In the genomic region with DNA sequence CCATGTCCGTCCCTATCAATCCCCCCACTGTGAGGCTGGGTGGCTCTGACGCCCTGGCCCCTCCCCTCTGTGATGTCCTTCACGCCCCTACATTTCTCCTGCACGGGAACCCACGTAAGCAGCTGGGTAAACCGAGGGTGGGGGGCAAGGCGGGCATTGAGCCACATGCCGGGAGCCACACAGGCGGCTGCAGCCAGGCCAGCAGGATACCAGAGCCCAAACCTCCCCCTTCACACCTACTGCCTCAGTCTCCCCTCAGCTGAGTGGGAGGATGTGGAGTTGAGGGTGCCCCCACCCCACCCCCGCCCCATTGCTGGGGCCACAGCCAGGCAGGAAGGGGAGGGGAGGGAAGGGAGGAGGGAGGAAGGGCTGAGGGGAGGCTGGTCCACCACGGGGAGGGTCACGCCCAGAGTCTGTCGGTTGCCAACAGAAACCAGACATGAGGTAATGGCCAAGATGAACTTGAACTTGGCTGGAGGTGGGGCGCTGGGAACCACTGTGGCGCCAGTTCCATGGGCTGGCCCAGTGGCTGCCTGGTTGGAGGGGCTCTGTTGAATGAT, we compare ENCODE assay signal across 1 cellular context.
TF ChIP-seq lines count a peak whose summit lies in the region.

No MANE protein-coding gene starts in this region.

TF ChIP-seq in HepG2, 621 proteins besides CTCF, POLR2A, EP300 and RAD21:
- TF ChIP-seq RARA (CRISPR knock-in tag; IDR thresholded peaks at IDR 0.05) = 0 out of 2 replicates have a peak, but pooled peaks have one; percentile 37
- no peak for TF ChIP-seq ATF7-NPFF (CRISPR knock-in tag; IDR thresholded peaks at IDR 0.05; ENCODE audit: low read depth)
- TF ChIP-seq, protein P1, sequence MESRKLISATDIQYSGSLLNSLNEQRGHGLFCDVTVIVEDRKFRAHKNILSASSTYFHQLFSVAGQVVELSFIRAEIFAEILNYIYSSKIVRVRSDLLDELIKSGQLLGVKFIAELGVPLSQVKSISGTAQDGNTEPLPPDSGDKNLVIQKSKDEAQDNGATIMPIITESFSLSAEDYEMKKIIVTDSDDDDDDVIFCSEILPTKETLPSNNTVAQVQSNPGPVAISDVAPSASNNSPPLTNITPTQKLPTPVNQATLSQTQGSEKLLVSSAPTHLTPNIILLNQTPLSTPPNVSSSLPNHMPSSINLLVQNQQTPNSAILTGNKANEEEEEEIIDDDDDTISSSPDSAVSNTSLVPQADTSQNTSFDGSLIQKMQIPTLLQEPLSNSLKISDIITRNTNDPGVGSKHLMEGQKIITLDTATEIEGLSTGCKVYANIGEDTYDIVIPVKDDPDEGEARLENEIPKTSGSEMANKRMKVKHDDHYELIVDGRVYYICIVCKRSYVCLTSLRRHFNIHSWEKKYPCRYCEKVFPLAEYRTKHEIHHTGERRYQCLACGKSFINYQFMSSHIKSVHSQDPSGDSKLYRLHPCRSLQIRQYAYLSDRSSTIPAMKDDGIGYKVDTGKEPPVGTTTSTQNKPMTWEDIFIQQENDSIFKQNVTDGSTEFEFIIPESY (CRISPR knock-in tag; IDR thresholded peaks at IDR 0.05) = peak; percentile 93
- peak; percentile 93 for TF ChIP-seq SKI (IDR thresholded peaks at IDR 0.05; ENCODE audit: partially characterized antibody)
- TF ChIP-seq, protein P2, sequence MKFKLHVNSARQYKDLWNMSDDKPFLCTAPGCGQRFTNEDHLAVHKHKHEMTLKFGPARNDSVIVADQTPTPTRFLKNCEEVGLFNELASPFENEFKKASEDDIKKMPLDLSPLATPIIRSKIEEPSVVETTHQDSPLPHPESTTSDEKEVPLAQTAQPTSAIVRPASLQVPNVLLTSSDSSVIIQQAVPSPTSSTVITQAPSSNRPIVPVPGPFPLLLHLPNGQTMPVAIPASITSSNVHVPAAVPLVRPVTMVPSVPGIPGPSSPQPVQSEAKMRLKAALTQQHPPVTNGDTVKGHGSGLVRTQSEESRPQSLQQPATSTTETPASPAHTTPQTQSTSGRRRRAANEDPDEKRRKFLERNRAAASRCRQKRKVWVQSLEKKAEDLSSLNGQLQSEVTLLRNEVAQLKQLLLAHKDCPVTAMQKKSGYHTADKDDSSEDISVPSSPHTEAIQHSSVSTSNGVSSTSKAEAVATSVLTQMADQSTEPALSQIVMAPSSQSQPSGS (CRISPR knock-in tag; IDR thresholded peaks at IDR 0.05) = peak; percentile 52; the same call in 1 of the 2 replicates
- no peak for TF ChIP-seq ZNF746 (CRISPR knock-in tag; IDR thresholded peaks at IDR 0.05)
